8 cellular contexts compared by ENCODE assay signal in genomic region chr2:238238766-238239551, GRCh38. TPM values are rescaled to one million over a fixed set of nuclear protein-coding genes. Genes with fewer than 3 reads are reported as not detected.
DNase-seq lines count a peak whose midpoint lies in the region; ATAC-seq and TF ChIP-seq lines count a peak whose summit lies in the region.

No MANE protein-coding gene starts in this region.

- peak; percentile 48; the same call in 1 of the 2 replicates for TF ChIP-seq CTCF in HEK293 (tag by site-specific recombination; IDR thresholded peaks at IDR 0.05)
- peak; percentile 19 for TF ChIP-seq CTCF in SU-DHL-6 (IDR thresholded peaks at IDR 0.05; ENCODE audit: insufficient read depth, low read length, poor library complexity, severe bottlenecking)
- TF ChIP-seq CTCF in coronary artery (IDR thresholded peaks at IDR 0.05) = no peak
- no peak for TF ChIP-seq CTCF in osteoblast (IDR thresholded peaks at IDR 0.05; ENCODE audit: extremely low read depth, low read depth, low read length)

- H3K36me3 ChIP-seq in HEK293 (ENCODE audit: control insufficient read depth in 2 of 2, insufficient read depth in 1 of 2, low read length in 2 of 2) = no peaks in the 10 kb centered on the region
- no peaks in the 10 kb centered on the region for H3K36me3 ChIP-seq in SU-DHL-6 (ENCODE audit: low read length)
- H3K36me3 ChIP-seq in osteoblast (ENCODE audit: insufficient read depth, low read length) = no peaks in the 10 kb centered on the region

- H3K9ac ChIP-seq in SU-DHL-6 (ENCODE audit: low read length) = peak overlapping the region; percentile 62; the same call in 1 of the 2 replicates

- DNase-seq in D341Med (ENCODE audit: low spot score) (peak; percentile 58), coronary artery (ENCODE audit: low spot score) (peak; percentile 74), osteoblast (ENCODE audit: insufficient read length, low spot score, missing footprints) (peak; percentile 73), ACHN (no peak)

- H2AFZ ChIP-seq in SU-DHL-6 (ENCODE audit: low read depth, low read length, severe bottlenecking) = no peak overlapping the region
- no peak overlapping the region for H2AFZ ChIP-seq in osteoblast (ENCODE audit: low read length)

- H3F3A ChIP-seq in SU-DHL-6 (ENCODE audit: insufficient read depth) = peaks cover 10% of the 10 kb centered on the region; the same call in 1 of the 2 replicates

- POLR2A ChIA-PET in HEK293 (lab: Yijun Ruan, JAX) = interaction anchor here (0.8 to 1.3 kb wide), 3 partner anchors 37 to 64 kb away, joined by 3 to 5 read pairs (median 4); no protein-coding TSS in a partner anchor

- H3K27ac ChIP-seq in HEK293 (ENCODE audit: extremely low read depth, low read depth, low read length) (no peak overlapping the region), SU-DHL-6 (ENCODE audit: low read depth, low read length) (no peak overlapping the region), coronary artery (peak overlapping the region in 1 of 2 donors; percentile 84), osteoblast (ENCODE audit: low read depth, low read length) (no peak overlapping the region)

- H3K4me2 ChIP-seq in SU-DHL-6 (ENCODE audit: low read depth, low read length, poor library complexity, severe bottlenecking) = peak overlapping the region; percentile 34
- H3K4me2 ChIP-seq in osteoblast (ENCODE audit: insufficient read depth, low read length) = no peak overlapping the region

- CTCF ChIA-PET in HEK293 (lab: Yijun Ruan, JAX) = interaction anchor here (0.6 to 5.7 kb wide), 3 partner anchors 17 to 73 kb away, joined by 3 to 22 read pairs (median 5); no protein-coding TSS in a partner anchor

- H3K4me1 ChIP-seq in HEK293 (ENCODE audit: control insufficient read depth, insufficient read depth, low read length) (peaks cover 8% of the 10 kb centered on the region), osteoblast (ENCODE audit: insufficient read depth, low read length) (no peaks in the 10 kb centered on the region)

- H3K79me2 ChIP-seq in SU-DHL-6 (ENCODE audit: insufficient read depth, low read length) = no peaks in the 10 kb centered on the region
- no peaks in the 10 kb centered on the region for H3K79me2 ChIP-seq in osteoblast (ENCODE audit: insufficient read depth, low read length)

- H3K4me3 ChIP-seq in HEK293 (ENCODE audit: low read depth, low read length) (peak overlapping the region; percentile 66), SU-DHL-6 (ENCODE audit: insufficient read depth, low read length, poor library complexity, severe bottlenecking) (no peak overlapping the region), coronary artery (peak overlapping the region; percentile 85), osteoblast (ENCODE audit: insufficient read depth, low read length) (no peak overlapping the region)

- ATAC-seq in GM19467 (IDR thresholded peaks at IDR 0.05; ENCODE audit: unreplicated experiment) (no peak), GM21515 (IDR thresholded peaks at IDR 0.05; ENCODE audit: unreplicated experiment) (no peak)

- H3K27me3 ChIP-seq in SU-DHL-6 (ENCODE audit: low read length) = no peaks in the 10 kb centered on the region
- peaks cover 58% of the 10 kb centered on the region for H3K27me3 ChIP-seq in osteoblast (ENCODE audit: insufficient read depth, low read length)

- no peaks in the 10 kb centered on the region for H3K9me2 ChIP-seq in SU-DHL-6 (replicated peaks; ENCODE audit: insufficient read depth, low read length)

- no peaks in the 10 kb centered on the region for H4K20me1 ChIP-seq in SU-DHL-6 (ENCODE audit: low read depth, low read length)
- no peaks in the 10 kb centered on the region for H4K20me1 ChIP-seq in osteoblast (ENCODE audit: insufficient read depth, low read length)

- in situ Hi-C loops in ACHN (cut with HindIII; ENCODE audit: low pct_ligation_motif_present, low pct_unique_long_range_greater_than_20kb, low sequenced_read_pairs) = no loop called here

- H3K9me3 ChIP-seq in HEK293 (ENCODE audit: control insufficient read depth, insufficient read depth, low read depth, low read length) (no peaks in the 10 kb centered on the region), SU-DHL-6 (ENCODE audit: insufficient read depth, low read length) (no peaks in the 10 kb centered on the region), osteoblast (ENCODE audit: low read depth, low read length) (no peaks in the 10 kb centered on the region)

TF ChIP-seq in HEK293, 187 proteins besides CTCF, POLR2A, EP300 and RAD21:
- TF ChIP-seq ZBTB8A (tag by site-specific recombination; IDR thresholded peaks at IDR 0.05) = peak; percentile 44
- TF ChIP-seq ZBTB26 (tag by site-specific recombination; optimal IDR thresholded peaks at IDR 0.05) = peak; percentile 56
- peak; percentile 45 for TF ChIP-seq SETDB1 (IDR thresholded peaks at IDR 0.05; ENCODE audit: insufficient read length, low read length)
- TF ChIP-seq SCRT1 (tag by site-specific recombination; IDR thresholded peaks at IDR 0.05; ENCODE audit: borderline replicate concordance) = no peak
- TF ChIP-seq ATF2 (tag by site-specific recombination; IDR thresholded peaks at IDR 0.05; ENCODE audit: low read depth) = no peak
- 0 out of 2 replicates have a peak, but pooled peaks have one; percentile 20 for TF ChIP-seq PATZ1 (tag by site-specific recombination; IDR thresholded peaks at IDR 0.05)
- 0 out of 2 replicates have a peak, but pooled peaks have one; percentile 19 for TF ChIP-seq ZEB2 (tag by site-specific recombination; IDR thresholded peaks at IDR 0.05)
- no peak for TF ChIP-seq ZNF174 (tag by site-specific recombination; IDR thresholded peaks at IDR 0.05)
- 0 out of 2 replicates have a peak, but pooled peaks have one; percentile 19 for TF ChIP-seq ZBTB17 (tag by site-specific recombination; IDR thresholded peaks at IDR 0.05)
- no peak for TF ChIP-seq ZNF23 (tag by site-specific recombination; IDR thresholded peaks at IDR 0.05; ENCODE audit: borderline replicate concordance)
- 0 out of 2 replicates have a peak, but pooled peaks have one; percentile 4 for TF ChIP-seq SP2 (tag by site-specific recombination; IDR thresholded peaks at IDR 0.05)
- TF ChIP-seq ZFP69B (tag by site-specific recombination; IDR thresholded peaks at IDR 0.05) = peak; percentile 27; the same call in 1 of the 2 replicates
- TF ChIP-seq GLIS2 (tag by site-specific recombination; IDR thresholded peaks at IDR 0.05) = peak; percentile 60
- TF ChIP-seq ZNF311 (tag by site-specific recombination; IDR thresholded peaks at IDR 0.05; ENCODE audit: borderline replicate concordance) = no peak
- TF ChIP-seq ZNF701 (tag by site-specific recombination; IDR thresholded peaks at IDR 0.05) = no peak

RNA-seq across cellular contexts. Expression of gene HES6, which starts 0.9 kb away (rescaled TPM):
- 1.8 and 4.0 TPM in 2 replicates for total RNA-seq in osteoblast

RNA-seq across cellular contexts. Expression of gene ILKAP, which starts 35.5 kb away (rescaled TPM):
- 24.2 and 24.5 TPM in 2 replicates for total RNA-seq in osteoblast

RNA-seq across cellular contexts. Expression of gene PER2, which starts 49.5 kb away (rescaled TPM):
- 7.4 and 9.4 TPM in 2 replicates for total RNA-seq in osteoblast

Comparison
In these comparisons a context has a peak if more than half of its experiments do, and no peak if none do; other contexts are left out.
1. H3K4me3 ChIP-seq: peak in HEK293 (single experiment) and coronary artery (single experiment); none in SU-DHL-6 (single experiment) and osteoblast (single experiment).
2. CTCF ChIP-seq: peak in HEK293 (single experiment) and SU-DHL-6 (single experiment); none in coronary artery (single experiment) and osteoblast (single experiment).